In genomic region chr1:208119225-208119606, GRCh38 we compare ENCODE assay signal across 14 cellular contexts.
"Had no signal": no experiment of that assay in that cellular context is flagged by ENCODE, and none has a peak within 500 bp of the region (broad histone marks: within the 10 kb centered on the region; RNA-seq: fewer than 3 reads in every experiment).

No MANE protein-coding gene starts in this region.

- H3K4me1 ChIP-seq: left lung had no signal

- ATAC-seq: effector memory CD8-positive, alpha-beta T cell; naive thymus-derived CD8-positive, alpha-beta T cell; sciatic nerve; stimulated activated effector memory CD8-positive, alpha-beta T cell treated with anti-CD3 and anti-CD28 coated beads, Interleukin-12 subunit alpha, Interleukin-12 subunit beta, amount 100 ng/mL, for 72 hours; T-cell had no signal

- H3K4me3 ChIP-seq: left lung, thoracic aorta, upper lobe of left lung had no signal

- H3K27ac ChIP-seq: left lung, thoracic aorta, upper lobe of left lung had no signal

- H3K27me3 ChIP-seq: left lung, upper lobe of left lung had no signal

- FAIRE-seq: islet of Langerhans had no signal

- H3K36me3 ChIP-seq: left lung, thoracic aorta had no signal

- DNase-seq: activated CD4-positive, alpha-beta memory T cell treated with anti-CD3 and anti-CD28 coated beads for 36 hours; activated gamma-delta T cell treated with Interleukin-2 at 50 U/mL for 16 hours; activated T-cell treated with anti-CD3 and anti-CD28 coated beads for 4 hours; dermis blood vessel endothelial cell; effector memory CD8-positive, alpha-beta T cell; left lung; naive thymus-derived CD8-positive, alpha-beta T cell; stimulated activated CD4-positive, alpha-beta T cell treated with anti-CD3 and anti-CD28 coated beads, Interleukin-4, amount 100 ng/mL, for 24 hours; T-cell; upper lobe of left lung had no signal

- H3K9me3 ChIP-seq: left lung, thoracic aorta, upper lobe of left lung had no signal
